ENCODE assay signal across 20 cellular contexts in genomic region chr1:238141295-238141694, GRCh38.
DNase-seq lines count a peak whose midpoint lies in the region; ATAC-seq and TF ChIP-seq lines count a peak whose summit lies in the region.
"Had no signal": no experiment of that assay in that cellular context is flagged by ENCODE, and none has a peak within 500 bp of the region (broad histone marks: within the 10 kb centered on the region; RNA-seq: fewer than 3 reads in every experiment).

No MANE protein-coding gene starts in this region.

- no peaks in the 10 kb centered on the region for H3K4me1 ChIP-seq in SJCRH30
- H3K4me1 ChIP-seq in tibial nerve = no peaks in the 10 kb centered on the region
- H3K4me1 ChIP-seq: Caco-2 had no signal

- TF ChIP-seq EP300 in tibial nerve (IDR thresholded peaks at IDR 0.05) = no peak

- DNase-seq in DMS 273 (lab: John Stamatoyannopoulos, UW; ENCODE audit: unreplicated experiment) = peak; percentile 61
- DNase-seq in NCI-H1694 (lab: John Stamatoyannopoulos, UW) = peak; percentile 35
- peak; percentile 2 to 56 for DNase-seq in SJCRH30
- peak; percentile 14 for DNase-seq in skeletal muscle cell (ENCODE audit: low read depth)
- no peak for DNase-seq in tibial nerve (ENCODE audit: low spot score in 2 of 2)
- no peak for DNase-seq in activated naive CD4-positive, alpha-beta T cell treated with anti-CD3 and anti-CD28 coated beads, Interleukin-2, amount 50 U/mL, for 16 hours
- DNase-seq: AML-193; C1 segment of cervical spinal cord; Caco-2; CD4-positive, alpha-beta memory T cell; GM23248; H7; Kasumi-1; MG63; NCI-H187; NCI-H526; Right ventricle myocardium superior; RPMI8226 had no signal

- TF ChIP-seq CTCF in tibial nerve (IDR thresholded peaks at IDR 0.05) = no peak

- WGBS in tibial nerve, 2 donors = 44 to 71% methylated on average over 1 of the region's 1 CpG

- H3K27ac ChIP-seq in SJCRH30 (no peak overlapping the region), tibial nerve (no peak overlapping the region)
- H3K27ac ChIP-seq: GM23248 had no signal

- H3K27me3 ChIP-seq in SJCRH30 (no peaks in the 10 kb centered on the region), tibial nerve (no peaks in the 10 kb centered on the region)
- H3K27me3 ChIP-seq: MG63 had no signal

- H3K9me3 ChIP-seq in SJCRH30 (replicated peaks) = no peaks in the 10 kb centered on the region
- no peaks in the 10 kb centered on the region for H3K9me3 ChIP-seq in tibial nerve
- H3K9me3 ChIP-seq: Caco-2, MG63 had no signal

- no peak overlapping the region for H3K4me3 ChIP-seq in SJCRH30
- no peak overlapping the region for H3K4me3 ChIP-seq in skeletal muscle cell (ENCODE audit: low read depth, low read length)
- no peak overlapping the region for H3K4me3 ChIP-seq in tibial nerve
- H3K4me3 ChIP-seq: GM23248, K562, MG63 had no signal

- no peak for ATAC-seq in GM19324 (IDR thresholded peaks at IDR 0.05; ENCODE audit: low FRiP score, unreplicated experiment)
- ATAC-seq: K562 had no signal

- H3K36me3 ChIP-seq in SJCRH30 = no peaks in the 10 kb centered on the region
- H3K36me3 ChIP-seq in tibial nerve = no peaks in the 10 kb centered on the region
- H3K36me3 ChIP-seq: MG63 had no signal

- no peak for TF ChIP-seq POLR2A in tibial nerve (IDR thresholded peaks at IDR 0.05)

Comparison
In these comparisons a context has a peak if more than half of its experiments do, and no peak if none do; other contexts are left out.
1. DNase-seq: peak in DMS 273 (single experiment), NCI-H1694 (single experiment), SJCRH30 (2 of 2) and skeletal muscle cell (single experiment); none in tibial nerve (0 of 2) and activated naive CD4-positive, alpha-beta T cell treated with anti-CD3 and anti-CD28 coated beads, Interleukin-2, amount 50 U/mL, for 16 hours (single experiment).